Comparison of ENCODE assay signal across 9 cellular contexts in the genomic region with DNA sequence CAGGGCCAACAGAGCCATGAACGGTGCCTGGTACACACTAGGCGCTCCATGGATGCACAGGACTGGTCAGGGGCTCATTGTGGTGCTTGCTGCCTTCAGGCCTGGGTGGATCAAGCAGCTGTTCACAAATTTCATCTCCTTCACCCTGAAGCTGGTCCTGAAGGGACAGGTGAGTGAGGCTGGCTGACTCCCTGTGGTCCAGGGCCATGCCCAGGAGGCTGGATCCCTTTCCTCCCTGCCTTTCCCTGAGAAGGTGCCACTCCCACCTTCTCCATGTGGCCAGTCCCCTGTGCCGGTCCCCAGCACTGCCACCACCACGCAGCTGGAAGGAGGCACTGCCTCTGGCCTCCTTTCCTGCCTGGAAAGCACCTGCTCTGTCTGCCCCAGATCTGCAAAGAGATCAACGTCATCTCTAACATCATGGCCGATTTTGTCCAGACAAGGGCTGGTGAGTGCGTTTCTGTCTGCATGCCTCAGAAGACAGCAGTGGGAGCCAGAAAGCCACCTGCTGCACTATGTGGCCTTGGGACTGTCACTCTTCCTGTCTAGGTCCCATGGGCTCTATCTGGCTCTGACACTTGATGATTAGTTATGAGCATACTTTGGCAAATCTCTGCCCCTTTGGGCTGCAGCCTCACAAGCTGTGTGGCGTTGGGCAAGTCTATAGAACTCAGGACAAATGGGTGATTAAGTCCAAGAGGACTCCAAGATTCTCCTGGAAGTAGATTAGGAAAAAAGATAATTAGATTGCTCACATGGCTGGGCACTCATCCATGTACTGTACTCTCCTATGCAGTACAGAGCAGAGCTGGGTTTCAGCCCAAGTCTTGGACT. TPM values are rescaled to one million over a fixed set of nuclear protein-coding genes. Genes with fewer than 3 reads are reported as not detected.
A peak's percentile ranks its signal among the peaks of the same experiment; 100 is the strongest.
DNase-seq lines count a peak whose midpoint lies in the region; ATAC-seq and TF ChIP-seq lines count a peak whose summit lies in the region.
"Had no signal": no experiment of that assay in that cellular context is flagged by ENCODE, and none has a peak within 500 bp of the region (broad histone marks: within the 10 kb centered on the region; RNA-seq: fewer than 3 reads in every experiment).

No MANE protein-coding gene starts in this region.

- ATAC-seq in activated CD4-positive, CD25-positive, alpha-beta regulatory T cell treated with anti-CD3 and anti-CD28 coated beads, Interleukin-2, amount 50 U/mL, for 24 hours = peak; percentile 57 to 64
- peak; percentile 76 for ATAC-seq in HG02798 (IDR thresholded peaks at IDR 0.05; ENCODE audit: poor library complexity, unreplicated experiment)

- intact Hi-C loops in OCI-LY7 (cut with micrococcal nuclease; ENCODE audit: unreplicated experiment) = loop anchor here (1.0 kb wide), 2 partner anchors 18 to 68 kb away; a partner anchor contains a TSS

- H3K4me1 ChIP-seq in OCI-LY7 (ENCODE audit: insufficient read depth, low read length, poor library complexity, severe bottlenecking) = peaks cover 62% of the 10 kb centered on the region

- H2AFZ ChIP-seq in OCI-LY7 (ENCODE audit: low read length) = peak overlapping the region; percentile 69

- H3K36me3 ChIP-seq in OCI-LY7 (ENCODE audit: insufficient read depth, low read length) = no peaks in the 10 kb centered on the region

- peaks cover 39% of the 10 kb centered on the region for H3K4me1 Mint-ChIP-seq in stimulated activated naive CD8-positive, alpha-beta T cell treated with anti-CD3 and anti-CD28 coated beads, Interleukin-15, Interleukin-2, amounts not matched to agents 100 ng/mL and 50 ng/mL, for 24 hours (ENCODE audit: low read depth)

- H3K79me2 ChIP-seq in OCI-LY7 (ENCODE audit: insufficient read depth, low read depth, low read length) = no peaks in the 10 kb centered on the region

- TF ChIP-seq CTCF in OCI-LY7 (conservative IDR thresholded peaks at IDR 0.05; ENCODE audit: low read length) = no peak; the same call in 1 of the 2 replicates

- H3K9me3 ChIP-seq in OCI-LY7 (ENCODE audit: low read length) = no peaks in the 10 kb centered on the region

- H3K4me2 ChIP-seq in OCI-LY7 (ENCODE audit: low read length) = peak overlapping the region; percentile 61

- no peaks in the 10 kb centered on the region for H4K20me1 ChIP-seq in OCI-LY7 (ENCODE audit: insufficient read depth, low read length)

- CTCF ChIA-PET in OCI-LY7 (lab: Charles Lee; ENCODE audit: unreplicated experiment) = interaction anchor here (0.9 to 2.1 kb wide), 3 partner anchors 17 to 75 kb away, joined by 4 to 10 read pairs (median 6); no protein-coding TSS in a partner anchor

- no peaks in the 10 kb centered on the region for H3K9me3 Mint-ChIP-seq in stimulated activated naive CD8-positive, alpha-beta T cell treated with anti-CD3 and anti-CD28 coated beads, Interleukin-15, Interleukin-2, amounts not matched to agents 100 ng/mL and 50 ng/mL, for 24 hours

- peak overlapping the region; percentile 73 for H3K27ac ChIP-seq in OCI-LY7 (ENCODE audit: low read depth, low read length, poor library complexity, severe bottlenecking)

- no peaks in the 10 kb centered on the region for H3K27me3 Mint-ChIP-seq in stimulated activated naive CD8-positive, alpha-beta T cell treated with anti-CD3 and anti-CD28 coated beads, Interleukin-15, Interleukin-2, amounts not matched to agents 100 ng/mL and 50 ng/mL, for 24 hours

- POLR2A ChIA-PET in OCI-LY7 (lab: Charles Lee) = interaction anchor here (0.5 to 7.1 kb wide), 10 partner anchors 7 to 618 kb away, joined by 3 to 42 read pairs (median 6); a partner anchor contains a TSS

- H3K4me3 ChIP-seq in OCI-LY7 (ENCODE audit: low read depth, low read length, poor library complexity, severe bottlenecking) = no peak overlapping the region

- no peak overlapping the region for H3K4me3 Mint-ChIP-seq in stimulated activated naive CD8-positive, alpha-beta T cell treated with anti-CD3 and anti-CD28 coated beads, Interleukin-15, Interleukin-2, amounts not matched to agents 100 ng/mL and 50 ng/mL, for 24 hours

- no peaks in the 10 kb centered on the region for H3K36me3 Mint-ChIP-seq in stimulated activated naive CD8-positive, alpha-beta T cell treated with anti-CD3 and anti-CD28 coated beads, Interleukin-15, Interleukin-2, amounts not matched to agents 100 ng/mL and 50 ng/mL, for 24 hours (ENCODE audit: low read depth)

- BruUV-seq in OCI-LY7 (replicated peaks; lab: Mats Ljungman, UMichigan) = no TSS peak

- no peak for DNase-seq in activated CD4-positive, CD25-positive, alpha-beta regulatory T cell treated with anti-CD3 and anti-CD28 coated beads, Interleukin-2, amount 50 U/mL, for 72 hours
- DNase-seq in OCI-LY7 (ENCODE audit: low spot score) (peak; percentile 91), NOMO-1 (lab: John Stamatoyannopoulos, UW; ENCODE audit: unreplicated experiment in 2 of 2) (no peak), kidney glomerular epithelial cell (lab: John Stamatoyannopoulos, UW) (no peak), HCEC 1CT (no peak)
- DNase-seq: NK-92 treated with Interleukin-12 subunit alpha and Interleukin-12 subunit beta, amount 100 ng/mL, for 24 hours had no signal

- no peaks in the 10 kb centered on the region for H3K9me2 ChIP-seq in OCI-LY7 (ENCODE audit: insufficient read depth, low read length)

- H3K27ac Mint-ChIP-seq in stimulated activated naive CD8-positive, alpha-beta T cell treated with anti-CD3 and anti-CD28 coated beads, Interleukin-15, Interleukin-2, amounts not matched to agents 100 ng/mL and 50 ng/mL, for 24 hours = peak overlapping the region; percentile 60

RNA-seq across cellular contexts. Expression of a gene that starts 9.4 kb away (rescaled TPM):
- 0.54 and 0.67 TPM in 2 replicates for total RNA-seq in OCI-LY7 (2014; rRNA removed; shearing (Covaris generic))
- 0.41 and 0.65 TPM in 2 replicates for total RNA-seq in OCI-LY7 (2022)

RNA-seq across cellular contexts. Expression of a gene that starts 18.2 kb away (rescaled TPM):
- 156 and 199 TPM in 2 replicates for total RNA-seq in OCI-LY7 (2014; rRNA removed; shearing (Covaris generic))
- total RNA-seq in OCI-LY7 (2022) = 305 and 310 TPM in 2 replicates

RNA-seq across cellular contexts. Expression of a gene that starts 39.2 kb away (rescaled TPM):
- total RNA-seq in OCI-LY7 (2014; rRNA removed; shearing (Covaris generic)) = 121 and 140 TPM in 2 replicates
- 294 and 342 TPM in 2 replicates for total RNA-seq in OCI-LY7 (2022)
